Comparison of ENCODE assay signal across 27 cellular contexts in the genomic region with DNA sequence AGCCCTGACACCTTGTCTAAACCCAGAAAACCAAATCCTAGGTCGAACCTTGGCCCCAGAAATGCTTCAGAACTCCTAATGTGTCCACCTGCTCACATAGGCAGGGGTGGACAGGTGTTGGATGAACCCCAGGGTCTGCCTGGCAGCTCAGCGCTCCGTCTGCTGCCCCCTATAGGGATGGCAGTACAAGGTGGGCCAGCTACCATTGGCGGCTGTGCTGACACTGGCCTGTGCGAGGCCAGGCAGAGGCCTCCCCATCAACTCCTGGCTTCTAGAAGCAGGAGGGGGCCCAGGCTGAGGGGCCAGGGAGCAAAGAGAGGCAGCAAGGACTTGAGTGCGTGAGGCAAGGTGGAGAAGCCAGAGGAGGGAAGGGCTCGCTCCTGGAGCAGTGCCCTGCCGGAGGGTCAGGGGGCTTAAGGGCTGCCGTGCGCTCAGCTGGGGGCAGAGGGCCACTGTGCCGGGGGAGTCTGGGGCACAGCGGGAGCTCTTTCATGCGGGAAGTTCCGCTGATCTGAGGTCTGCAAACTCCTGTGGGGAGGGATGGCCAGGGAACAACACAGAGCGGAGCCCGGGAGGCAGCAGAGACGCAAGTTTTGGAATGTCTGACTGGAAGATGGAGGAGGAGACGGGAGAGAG.
A peak's percentile ranks its signal among the peaks of the same experiment; 100 is the strongest.
DNase-seq lines count a peak whose midpoint lies in the region; TF ChIP-seq lines count a peak whose summit lies in the region.
"Had no signal": no experiment of that assay in that cellular context is flagged by ENCODE, and none has a peak within 500 bp of the region (broad histone marks: within the 10 kb centered on the region; RNA-seq: fewer than 3 reads in every experiment).

No MANE protein-coding gene starts in this region.

- H3K4me1 ChIP-seq in OCI-LY3 (ENCODE audit: low read length), result peaks cover 43% of the 10 kb centered on the region
- H3K4me1 ChIP-seq: adrenal gland, heart left ventricle, prostate gland had no signal

- no peak overlapping the region for H3K4me2 ChIP-seq in OCI-LY3 (ENCODE audit: low read length)

- H2AFZ ChIP-seq in OCI-LY3 (ENCODE audit: low read depth, low read length), result no peak overlapping the region

- H4K20me1 ChIP-seq in OCI-LY3 (ENCODE audit: insufficient read depth, low read length), result no peaks in the 10 kb centered on the region

- H3K9me3 ChIP-seq in OCI-LY3 (ENCODE audit: insufficient read depth, low read length), result no peaks in the 10 kb centered on the region
- H3K9me3 ChIP-seq: adrenal gland, heart left ventricle, prostate gland had no signal

- H3K27ac ChIP-seq in OCI-LY3 (ENCODE audit: low read length), result no peak overlapping the region
- H3K27ac ChIP-seq: adrenal gland, heart left ventricle, HL-60, prostate gland, VCaP had no signal

- H3K36me3 ChIP-seq in OCI-LY3 (replicated peaks; ENCODE audit: low read depth, low read length), result no peaks in the 10 kb centered on the region
- H3K36me3 ChIP-seq: adrenal gland, heart left ventricle, prostate gland had no signal

- no peak overlapping the region for H3K9ac ChIP-seq in OCI-LY3 (ENCODE audit: low read length)

- DNase-seq in NCI-H748 (lab: John Stamatoyannopoulos, UW; ENCODE audit: unreplicated experiment), result peak; percentile 7
- DNase-seq in NCI-H748 treated with DMSO at 0.1 percent for 48 hours (lab: John Stamatoyannopoulos, UW), result no peak
- peak; percentile 48 for DNase-seq in iPS-NIHi11 (ENCODE audit: low spot score)
- DNase-seq in retina, result peak; percentile 43
- DNase-seq in NCI-H2196 treated with DMSO at 0.1 percent for 48 hours (lab: John Stamatoyannopoulos, UW; ENCODE audit: unreplicated experiment), result no peak
- DNase-seq in NCI-H774 (lab: John Stamatoyannopoulos, UW), result no peak
- DNase-seq in activated gamma-delta T cell (lab: John Stamatoyannopoulos, UW), result no peak
- DNase-seq: activated CD4-positive, alpha-beta T cell treated with anti-CD3 and anti-CD28 coated beads, Interleukin-2, amount 50 U/mL, for 1 hour; activated naive CD4-positive, alpha-beta T cell treated with anti-CD3 and anti-CD28 coated beads for 36 hours; adrenal gland; CD4-positive, alpha-beta T cell; foreskin fibroblast; heart left ventricle; Karpas-422; mammary epithelial cell; MV-4-11; NCI-H1694; NCI-H526 treated with DMSO at 0.1 percent for 48 hours; nucleus accumbens; PC-3; Right ventricle myocardium superior; stimulated activated CD8-positive, alpha-beta memory T cell treated with anti-CD3 and anti-CD28 coated beads, Interleukin-4, amount 100 ng/mL, for 48 hours; trophoblast cell had no signal

- H3K79me2 ChIP-seq in OCI-LY3 (ENCODE audit: low read length), result no peaks in the 10 kb centered on the region

- H3K4me3 ChIP-seq in OCI-LY3 (ENCODE audit: low read length), result no peak overlapping the region
- H3K4me3 ChIP-seq: adrenal gland, heart left ventricle, prostate gland had no signal

- TF ChIP-seq CTCF in OCI-LY3 (IDR thresholded peaks at IDR 0.05; ENCODE audit: low read depth, low read length), result peak; percentile 13; the same call in 1 of the 2 replicates

- no peaks in the 10 kb centered on the region for H3K27me3 ChIP-seq in OCI-LY3 (ENCODE audit: low read depth, low read length)

Comparison
In these comparisons a context has a peak if more than half of its experiments do, and no peak if none do; other contexts are left out.
1. DNase-seq: peak in NCI-H748 (single experiment), iPS-NIHi11 (single experiment) and retina (single experiment); none in NCI-H748 treated with DMSO at 0.1 percent for 48 hours (single experiment), NCI-H2196 treated with DMSO at 0.1 percent for 48 hours (single experiment), NCI-H774 (single experiment) and activated gamma-delta T cell (single experiment).